ENCODE assay signal across 12 cellular contexts in genomic region chr9:73155968-73156592, GRCh38. TPM values are rescaled to one million over a fixed set of nuclear protein-coding genes. Genes with fewer than 3 reads are reported as not detected.
A peak's percentile ranks its signal among the peaks of the same experiment; 100 is the strongest.
DNase-seq lines count a peak whose midpoint lies in the region; ATAC-seq, FAIRE-seq and TF ChIP-seq lines count a peak whose summit lies in the region.
"Had no signal": no experiment of that assay in that cellular context is flagged by ENCODE, and none has a peak within 500 bp of the region (broad histone marks: within the 10 kb centered on the region; RNA-seq: fewer than 3 reads in every experiment).

No MANE protein-coding gene starts in this region.

- H3K27ac Mint-ChIP-seq in type B pancreatic cell: peak overlapping the region; percentile 96

- H3K4me3 Mint-ChIP-seq in activated T-cell treated with anti-CD3 and anti-CD28 coated beads, Interleukin-2, amount 50 U/mL, for 4 hours: peak overlapping the region; percentile 65
- H3K4me3 Mint-ChIP-seq in type B pancreatic cell: peak overlapping the region; percentile 94

- H3K27me3 ChIP-seq in fibroblast of lung (ENCODE audit: control insufficient read depth, insufficient read depth, low read length): no peaks in the 10 kb centered on the region
- H3K27me3 ChIP-seq: testis had no signal

- no peak for DNase-seq in activated T-cell treated with anti-CD3 and anti-CD28 coated beads, Interleukin-2, amount 50 U/mL, for 4 hours
- no peak for DNase-seq in activated T-cell treated with anti-CD3 and anti-CD28 coated beads, Interleukin-2, amount 50 U/mL, for 48 hours
- no peak for DNase-seq in fibroblast of lung (ENCODE audit: low read depth in 2 of 2)
- DNase-seq in type B pancreatic cell (ENCODE audit: extremely low spot score, unreplicated experiment): no peak
- no peak for DNase-seq in DMS53 (lab: John Stamatoyannopoulos, UW)
- DNase-seq in amniotic stem cell (lab: John Stamatoyannopoulos, UW): no peak
- DNase-seq: NCI-H1694 treated with DMSO at 0.1 percent for 48 hours; stimulated activated CD4-positive, alpha-beta T cell treated with anti-CD3 and anti-CD28 coated beads, Interleukin-4, amount 100 ng/mL, for 24 hours; testis had no signal

- no peak overlapping the region for H2AFZ ChIP-seq in fibroblast of lung (ENCODE audit: low read length)

- peaks cover 74% of the 10 kb centered on the region for H3K4me1 Mint-ChIP-seq in activated T-cell treated with anti-CD3 and anti-CD28 coated beads, Interleukin-2, amount 50 U/mL, for 4 hours (ENCODE audit: low read depth)
- peaks cover 25% of the 10 kb centered on the region for H3K4me1 Mint-ChIP-seq in type B pancreatic cell (ENCODE audit: unreplicated experiment)

- H3K4me2 ChIP-seq in fibroblast of lung (ENCODE audit: extremely low read depth, insufficient read depth, low read length): peak overlapping the region; percentile 32

- no peaks in the 10 kb centered on the region for H3K9me3 Mint-ChIP-seq in activated T-cell treated with anti-CD3 and anti-CD28 coated beads, Interleukin-2, amount 50 U/mL, for 4 hours
- no peaks in the 10 kb centered on the region for H3K9me3 Mint-ChIP-seq in type B pancreatic cell

- H3K79me2 ChIP-seq in fibroblast of lung (ENCODE audit: control insufficient read depth, insufficient read depth, low read length): peaks cover 80% of the 10 kb centered on the region

- peaks cover 4% of the 10 kb centered on the region for H3K4me1 ChIP-seq in fibroblast of lung (ENCODE audit: control insufficient read depth, extremely low read depth, insufficient read depth, low read length)
- H3K4me1 ChIP-seq: testis had no signal

- TF ChIP-seq CTCF in fibroblast of lung (conservative IDR thresholded peaks at IDR 0.05 in 1 of 2, IDR thresholded peaks at IDR 0.05 in 1 of 2; ENCODE audit: low read depth in 1 of 2, low read length in 2 of 2) (no peak), type B pancreatic cell (conservative IDR thresholded peaks at IDR 0.05) (no peak)

- peaks cover 7% of the 10 kb centered on the region for H4K20me1 ChIP-seq in fibroblast of lung (ENCODE audit: control insufficient read depth, extremely low read depth, insufficient read depth, low read length)

- H3K9me3 ChIP-seq in fibroblast of lung (ENCODE audit: control insufficient read depth, insufficient read depth, low read depth, low read length): no peaks in the 10 kb centered on the region
- H3K9me3 ChIP-seq: testis had no signal

- ATAC-seq in activated T-cell treated with anti-CD3 and anti-CD28 coated beads, Interleukin-2, amount 50 U/mL, for 4 hours: no peak
- no peak for ATAC-seq in esophagus mucosa

- H3K27ac ChIP-seq in fibroblast of lung (ENCODE audit: insufficient read depth, low read length): no peak overlapping the region
- H3K27ac ChIP-seq: testis had no signal

- no peaks in the 10 kb centered on the region for H3K27me3 Mint-ChIP-seq in activated T-cell treated with anti-CD3 and anti-CD28 coated beads, Interleukin-2, amount 50 U/mL, for 4 hours (ENCODE audit: low read depth)
- peaks cover 24% of the 10 kb centered on the region for H3K27me3 Mint-ChIP-seq in type B pancreatic cell

- FAIRE-seq in TTC549 (lab: Jason Lieb, UNC): peak; percentile 48
- FAIRE-seq: islet of Langerhans had no signal

- H3K36me3 ChIP-seq in fibroblast of lung (ENCODE audit: control insufficient read depth, insufficient read depth, low read length): peaks cover 16% of the 10 kb centered on the region

- H3K9ac ChIP-seq in fibroblast of lung (ENCODE audit: insufficient read depth, low read length): no peak overlapping the region

- peak overlapping the region in 3 of 4 experiments; percentile 20 to 96 (median 23) for H3K4me3 ChIP-seq in fibroblast of lung (replicated peaks in 1 of 4; ENCODE audit: control extremely low read depth in 1 of 4, insufficient read depth in 1 of 4, low read depth in 3 of 4, low read length in 4 of 4)
- H3K4me3 ChIP-seq: testis had no signal

- H3K36me3 Mint-ChIP-seq in activated T-cell treated with anti-CD3 and anti-CD28 coated beads, Interleukin-2, amount 50 U/mL, for 4 hours (ENCODE audit: insufficient read depth): peaks cover 28% of the 10 kb centered on the region
- H3K36me3 Mint-ChIP-seq in type B pancreatic cell: peaks cover 52% of the 10 kb centered on the region

RNA-seq across cellular contexts. Expression of gene ANXA1, which starts 4.4 kb away (rescaled TPM):
- total RNA-seq in activated T-cell treated with anti-CD3 and anti-CD28 coated beads, Interleukin-2, amount 50 U/mL, for 4 hours: 10 to 100 TPM; 41.2 to 82.7 (median 55.9) TPM
- total RNA-seq in fibroblast of lung (578 and 966 TPM in 2 replicates), type B pancreatic cell (ENCODE audit: low replicate concordance) (923 and 5,513 TPM in 2 replicates), esophagus mucosa (4,910 TPM)
- polyA plus RNA-seq in fibroblast of lung: 817 and 860 TPM in 2 replicates
- polyA plus RNA-seq in fibroblast of lung (2012): 500 and 603 TPM in 2 replicates
- polyA minus RNA-seq in fibroblast of lung (ENCODE audit: low replicate concordance): 42.9 and 82.4 TPM in 2 replicates
